28 cellular contexts compared by ENCODE assay signal in the genomic region with DNA sequence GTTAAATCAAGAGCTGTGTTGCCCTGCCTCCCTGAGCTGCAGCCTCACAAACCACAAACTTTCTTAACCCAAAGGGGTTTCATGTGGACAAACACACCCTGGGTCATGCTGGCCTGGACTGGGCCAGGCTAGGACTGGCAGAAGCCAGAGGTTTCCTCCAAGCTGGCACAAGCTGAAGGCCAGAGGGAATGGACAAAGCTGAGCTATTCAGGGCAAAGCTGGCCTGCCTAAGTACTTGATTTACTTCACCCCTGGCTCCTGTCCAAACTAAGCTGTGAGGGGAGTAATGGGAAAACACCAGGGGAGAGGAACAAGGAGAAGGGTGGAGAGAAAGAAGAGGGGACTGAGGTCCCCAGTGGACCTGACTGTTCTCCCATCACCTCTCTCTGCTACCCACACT. TPM values are rescaled to one million over a fixed set of nuclear protein-coding genes. Genes with fewer than 3 reads are reported as not detected.
DNase-seq lines count a peak whose midpoint lies in the region; ATAC-seq and TF ChIP-seq lines count a peak whose summit lies in the region.
"Had no signal": no experiment of that assay in that cellular context is flagged by ENCODE, and none has a peak within 500 bp of the region (broad histone marks: within the 10 kb centered on the region; RNA-seq: fewer than 3 reads in every experiment).

No MANE protein-coding gene starts in this region.

- ATAC-seq in omental fat pad (ENCODE audit: low FRiP score) = no peak
- ATAC-seq in right lobe of liver = no peak
- ATAC-seq: activated CD8-positive, alpha-beta memory T cell treated with anti-CD3 and anti-CD28 coated beads, Interleukin-2, amount 10 ng/mL, durations not matched to agents 7 days and 5 days; heart right ventricle; PC-3; Right ventricle myocardium inferior; stimulated activated naive CD8-positive, alpha-beta T cell treated with anti-CD3 and anti-CD28 coated beads, Interleukin-15, amount 100 ng/mL, for 72 hours had no signal

- H3K9ac ChIP-seq in BLaER1 treated with 17β-estradiol and CSF1 and Interleukin-3, amounts not matched to agents 10 nM and 100 nM = no peak overlapping the region
- H3K9ac ChIP-seq: KMS-11 had no signal

- TF ChIP-seq POLR2A in lower leg skin (IDR thresholded peaks at IDR 0.05) (no peak), right lobe of liver (IDR thresholded peaks at IDR 0.05) (no peak)

- peaks cover 0 to 26% (median 10%) of the 10 kb centered on the region in 11 experiments; a peak in 13 of 22 replicates for H3K36me3 ChIP-seq in BLaER1 treated with 17β-estradiol and CSF1 and Interleukin-3, amounts not matched to agents 10 nM and 100 nM
- H3K36me3 ChIP-seq in right lobe of liver = no peaks in the 10 kb centered on the region
- H3K36me3 ChIP-seq: HAP-1, heart right ventricle, transverse colon had no signal

- peaks cover 27 to 48% (median 38%) of the 10 kb centered on the region in 10 experiments for H3K4me1 ChIP-seq in BLaER1 treated with 17β-estradiol and CSF1 and Interleukin-3, amounts not matched to agents 10 nM and 100 nM
- H3K4me1 ChIP-seq in right lobe of liver = no peaks in the 10 kb centered on the region
- H3K4me1 ChIP-seq: HAP-1, transverse colon had no signal

- H3K4me2 ChIP-seq in BLaER1 treated with 17β-estradiol and CSF1 and Interleukin-3, amounts not matched to agents 10 nM and 100 nM = peak overlapping the region; percentile 60 to 92 (median 78); a peak in 14 of 22 replicates
- H3K4me2 ChIP-seq: KMS-11 had no signal

- intact Hi-C loops in lower leg skin (cut with DNase I; ENCODE audit: low total_unique reads) (no loop called here), right lobe of liver (cut with DNase I) (no loop called here)

- in situ Hi-C loops in GM13976 (cut with MboI; ENCODE audit: low sequenced_read_pairs, unreplicated experiment) = no loop called here

- H3K27me3 ChIP-seq in BLaER1 treated with 17β-estradiol and CSF1 and Interleukin-3, amounts not matched to agents 10 nM and 100 nM = peaks cover 0 to 12% (median 3%) of the 10 kb centered on the region in 11 experiments; a peak in 19 of 22 replicates
- H3K27me3 ChIP-seq in right lobe of liver = no peaks in the 10 kb centered on the region

- peaks cover 23 to 65% (median 48%) of the 10 kb centered on the region in 11 experiments for H3K9me3 ChIP-seq in BLaER1 treated with 17β-estradiol and CSF1 and Interleukin-3, amounts not matched to agents 10 nM and 100 nM (replicated peaks in 1 of 11)
- no peaks in the 10 kb centered on the region for H3K9me3 ChIP-seq in right lobe of liver
- H3K9me3 ChIP-seq: HAP-1 had no signal

- H3K4me3 ChIP-seq in BLaER1 treated with 17β-estradiol and CSF1 and Interleukin-3, amounts not matched to agents 10 nM and 100 nM = 0 out of 20 replicates have a peak overlapping the region, but pooled peaks of 1 of the 10 experiments have one; percentile 33
- H3K4me3 ChIP-seq in fibroblast of pulmonary artery (replicated peaks; ENCODE audit: low read depth, low read length) (no peak overlapping the region), lower leg skin (ENCODE audit: low read depth, poor library complexity, severe bottlenecking) (no peak overlapping the region), right lobe of liver (no peak overlapping the region)
- H3K4me3 ChIP-seq: HAP-1, heart right ventricle, transverse colon had no signal

- DNase-seq in NCI-H69 (lab: John Stamatoyannopoulos, UW) (peak; percentile 48), fibroblast of pulmonary artery (ENCODE audit: low read depth) (peak; percentile 14), pons (ENCODE audit: low spot score) (peak; percentile 54), lower leg skin (ENCODE audit: low spot score in 2 of 2) (no peak), GM13976 (ENCODE audit: low spot score) (no peak), omental fat pad (ENCODE audit: low spot score) (no peak), right lobe of liver (no peak)
- DNase-seq: ACHN; activated CD4-positive, alpha-beta T cell treated with anti-CD3 and anti-CD28 coated beads, Interleukin-2, amount 10 ng/mL, durations not matched to agents 24 days and 14 days; activated CD8-positive, alpha-beta memory T cell treated with anti-CD3 and anti-CD28 coated beads, Interleukin-2, amount 10 ng/mL, durations not matched to agents 7 days and 5 days; activated T-cell treated with anti-CD3 and anti-CD28 coated beads, Interleukin-2, amount 50 U/mL, for 48 hours; COR-L47; effector CD4-positive, alpha-beta T cell; heart right ventricle; NCI-H1436; NCI-H2107; small intestine; stimulated activated CD8-positive, alpha-beta memory T cell treated with anti-CD3 and anti-CD28 coated beads, Interleukin-4, amount 100 ng/mL, for 48 hours; stimulated activated naive CD8-positive, alpha-beta T cell treated with anti-CD3 and anti-CD28 coated beads, Interleukin-15, amount 100 ng/mL, for 72 hours; T-helper 9 cell; transverse colon had no signal

- peak overlapping the region in 4 of 11 experiments; percentile 0 to 63 (median 52); a peak in 5 of 22 replicates for H3K27ac ChIP-seq in BLaER1 treated with 17β-estradiol and CSF1 and Interleukin-3, amounts not matched to agents 10 nM and 100 nM
- H3K27ac ChIP-seq in right lobe of liver = no peak overlapping the region
- H3K27ac ChIP-seq: epithelial cell of prostate, heart right ventricle, KMS-11, transverse colon had no signal

- H4K20me1 ChIP-seq in BLaER1 treated with 17β-estradiol and CSF1 and Interleukin-3, amounts not matched to agents 10 nM and 100 nM = no peaks in the 10 kb centered on the region

- no peak for TF ChIP-seq CTCF in fibroblast of pulmonary artery (IDR thresholded peaks at IDR 0.05; ENCODE audit: low read length, missing control alignments)
- no peak for TF ChIP-seq CTCF in lower leg skin (IDR thresholded peaks at IDR 0.05)
- no peak for TF ChIP-seq CTCF in GM13976 (IDR thresholded peaks at IDR 0.05; ENCODE audit: borderline replicate concordance, control extremely low read depth, extremely low read depth, insufficient read depth, missing control alignments)
- no peak for TF ChIP-seq CTCF in omental fat pad (IDR thresholded peaks at IDR 0.05)
- no peak for TF ChIP-seq CTCF in right lobe of liver (IDR thresholded peaks at IDR 0.05)

RNA-seq across cellular contexts. Expression of gene CPAMD8, which starts 6.2 kb away (rescaled TPM):
- total RNA-seq in lower leg skin (10 to 100 TPM in 3 of 4 donors, 1 to 10 TPM in 1; 8.1 to 14.0 (median 13.0) TPM), omental fat pad (10 to 100 TPM in 2 of 4 donors, 1 to 10 TPM in 2; 4.7 to 39.6 (median 11.2) TPM), right lobe of liver (1 to 10 TPM in 4 of 6 experiments, under 1 TPM in 2; 0.90 to 1.8 (median 1.2) TPM)
- total RNA-seq: HT1080 had no signal

RNA-seq across cellular contexts. Expression of gene HAUS8, which starts 54.9 kb away (rescaled TPM):
- total RNA-seq in lower leg skin = 1 to 10 TPM; 3.3 to 7.0 (median 5.7) TPM
- 1 to 10 TPM; 4.0 to 7.3 (median 6.1) TPM for total RNA-seq in omental fat pad
- total RNA-seq in right lobe of liver = 1 to 10 TPM; 3.7 to 8.5 (median 5.8) TPM

RNA-seq across cellular contexts. Expression of gene MYO9B, which starts 55.2 kb away (rescaled TPM):
- total RNA-seq in lower leg skin (10 to 100 TPM; 29.2 to 63.1 (median 43.5) TPM), omental fat pad (100 to 1,000 TPM in 2 of 4 donors, 10 to 100 TPM in 2; 52.7 to 149 (median 85.7) TPM), right lobe of liver (10 to 100 TPM; 25.4 to 38.7 (median 36.0) TPM)

Comparison
In these comparisons a context has a peak if more than half of its experiments do, and no peak if none do; other contexts are left out.
1. DNase-seq: peak in NCI-H69 (single experiment), fibroblast of pulmonary artery (single experiment) and pons (single experiment); none in lower leg skin (0 of 2), GM13976 (single experiment), omental fat pad (single experiment) and right lobe of liver (0 of 3).